ENCODE assay signal across 8 cellular contexts in the genomic region with DNA sequence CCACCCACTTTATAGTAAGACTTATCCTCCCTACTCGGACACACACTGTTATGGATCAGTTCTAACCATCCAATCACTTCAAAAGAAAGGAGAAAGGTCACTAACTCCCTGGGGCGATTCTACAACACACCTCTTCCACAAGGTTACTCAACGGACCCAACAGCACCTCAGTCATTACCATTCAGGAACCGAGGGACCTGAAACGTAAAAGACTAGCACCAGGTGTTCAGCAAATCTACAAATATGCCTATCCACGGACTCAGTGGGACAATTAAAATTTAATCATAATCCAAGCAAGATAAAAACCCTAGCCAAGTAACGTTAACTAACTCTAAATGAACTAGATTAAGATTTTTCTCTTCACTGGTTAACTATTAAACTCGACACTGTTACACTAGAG.
DNase-seq lines count a peak whose midpoint lies in the region; TF ChIP-seq lines count a peak whose summit lies in the region.

No MANE protein-coding gene starts in this region.

- H3F3A ChIP-seq in MM.1S (ENCODE audit: insufficient read depth, low read length): peaks cover 42% of the 10 kb centered on the region

- H3K4me1 ChIP-seq in MM.1S (ENCODE audit: low read length) (peaks cover 14% of the 10 kb centered on the region), duodenal mucosa (ENCODE audit: control insufficient read depth in 1 of 2, insufficient read depth in 2 of 2, low read length in 2 of 2) (peaks cover 21 to 24% of the 10 kb centered on the region in 2 donors)

- peaks cover 82% of the 10 kb centered on the region for H3K79me2 ChIP-seq in MM.1S (ENCODE audit: low read length)

- TF ChIP-seq CTCF in C4-2B (conservative IDR thresholded peaks at IDR 0.05) (no peak), MM.1S (IDR thresholded peaks at IDR 0.05; ENCODE audit: low read length) (no peak), nephron (IDR thresholded peaks at IDR 0.05; ENCODE audit: unreplicated experiment in 3 of 3) (no peak)

- no peaks in the 10 kb centered on the region for H3K9me2 ChIP-seq in MM.1S (replicated peaks; ENCODE audit: insufficient read depth, low read length)

- peaks cover 44% of the 10 kb centered on the region for H3K4me1 Mint-ChIP-seq in nephron

- peaks cover 10% of the 10 kb centered on the region; the same call in 1 of the 2 replicates for H4K20me1 ChIP-seq in MM.1S (ENCODE audit: insufficient read depth, low read length)

- H3K4me3 ChIP-seq in MM.1S (ENCODE audit: low read length) (peak overlapping the region; percentile 93), duodenal mucosa (ENCODE audit: low read depth in 1 of 2, low read length in 2 of 2) (peak overlapping the region; percentile 98)

- peaks cover 32% of the 10 kb centered on the region for H3K36me3 ChIP-seq in MM.1S (replicated peaks; ENCODE audit: insufficient read depth, low read length)
- peaks cover 23 to 36% of the 10 kb centered on the region in 2 donors for H3K36me3 ChIP-seq in duodenal mucosa (ENCODE audit: control insufficient read depth in 1 of 2, insufficient read depth in 2 of 2, low read length in 2 of 2)

- H3K4me2 ChIP-seq in MM.1S (ENCODE audit: low read depth, low read length): peak overlapping the region; percentile 89

- H3K36me3 Mint-ChIP-seq in nephron (ENCODE audit: low read depth): peaks cover 45% of the 10 kb centered on the region

- H3K27me3 Mint-ChIP-seq in nephron (ENCODE audit: low read depth): no peaks in the 10 kb centered on the region

- H3K27ac ChIP-seq in C4-2B: peak overlapping the region; percentile 97
- H3K27ac ChIP-seq in MM.1S (ENCODE audit: low read length): peak overlapping the region; percentile 92; the same call in 1 of the 2 replicates
- H3K27ac ChIP-seq in duodenal mucosa (ENCODE audit: low read depth, low read length): no peak overlapping the region

- no peaks in the 10 kb centered on the region for H3K9me3 Mint-ChIP-seq in nephron

- H2AFZ ChIP-seq in MM.1S (ENCODE audit: low read length): no peak overlapping the region

- H3K9me3 ChIP-seq in MM.1S (replicated peaks; ENCODE audit: insufficient read depth, low read length) (no peaks in the 10 kb centered on the region), duodenal mucosa (ENCODE audit: control insufficient read depth in 1 of 2, low read length in 2 of 2) (no peaks in the 10 kb centered on the region)

- DNase-seq in MM.1S: no peak
- DNase-seq in NCI-H82 treated with DMSO at 0.1 percent for 48 hours (lab: John Stamatoyannopoulos, UW; ENCODE audit: unreplicated experiment): no peak
- DNase-seq in CD1c-positive myeloid dendritic cell (ENCODE audit: extremely low spot score): no peak
- DNase-seq in cortex of kidney (lab: John Stamatoyannopoulos, UW): no peak
- DNase-seq in medulla oblongata (ENCODE audit: extremely low spot score): no peak

- H3K4me3 Mint-ChIP-seq in nephron: peak overlapping the region; percentile 87 to 98 (median 91)

- H3K27ac Mint-ChIP-seq in nephron: peak overlapping the region; percentile 80 to 100 (median 89)

- H3K27me3 ChIP-seq in MM.1S (replicated peaks; ENCODE audit: insufficient read depth, low read length) (no peaks in the 10 kb centered on the region), duodenal mucosa (ENCODE audit: control insufficient read depth in 1 of 2, insufficient read depth in 2 of 2, low read length in 2 of 2) (no peaks in the 10 kb centered on the region)

- H3K9ac ChIP-seq in MM.1S (ENCODE audit: low read length) (peak overlapping the region; percentile 92), duodenal mucosa (ENCODE audit: low read depth in 1 of 2, low read length in 2 of 2) (peak overlapping the region; percentile 95 to 96)
